21 cellular contexts compared by ENCODE assay signal in genomic region chr3:120129041-120129440, GRCh38.
"Had no signal": no experiment of that assay in that cellular context is flagged by ENCODE, and none has a peak within 500 bp of the region (broad histone marks: within the 10 kb centered on the region; RNA-seq: fewer than 3 reads in every experiment).

No MANE protein-coding gene starts in this region.

- H3K4me3 Mint-ChIP-seq: dendritic cell treated with granulocyte-macrophage colony-stimulating factor and Interleukin-4, amounts not matched to agents 40 ng/mL and 50 ng/mL, for 4 days; immature natural killer cell; natural killer cell treated with Interleukin-12 subunit alpha and Interleukin-12 subunit beta and Interleukin-15 and Interleukin-18, amount 100 ng/mL, for 72 hours; neural progenitor cell had no signal

- H3K9me3 ChIP-seq: esophagus squamous epithelium, gastroesophageal sphincter, left ventricle myocardium inferior, ovary, right atrium auricular region, sigmoid colon, stomach, thoracic aorta, transverse colon had no signal

- H3K9me3 Mint-ChIP-seq: dendritic cell treated with granulocyte-macrophage colony-stimulating factor and Interleukin-4, amounts not matched to agents 40 ng/mL and 50 ng/mL, for 4 days; immature natural killer cell; natural killer cell treated with Interleukin-12 subunit alpha and Interleukin-12 subunit beta and Interleukin-15 and Interleukin-18, amount 100 ng/mL, for 72 hours; neural progenitor cell had no signal

- DNase-seq: esophagus squamous epithelium; glutamatergic neuron; immature natural killer cell; kidney; left cardiac atrium; left ventricle myocardium inferior; mesenchymal stem cell; midbrain; nucleus accumbens; ovary; sigmoid colon; stimulated activated CD4-positive, alpha-beta T cell treated with anti-CD3 and anti-CD28 coated beads, Interleukin-12 subunit alpha, Interleukin-12 subunit beta, amount 100 ng/mL, for 4 hours; stimulated activated naive CD4-positive, alpha-beta T cell; stomach; transverse colon had no signal

- ATAC-seq: gastroesophageal sphincter; left cardiac atrium; natural killer cell treated with Interleukin-12 subunit alpha and Interleukin-12 subunit beta and Interleukin-15 and Interleukin-18, amount 100 ng/mL, for 72 hours had no signal

- H3K27ac Mint-ChIP-seq: dendritic cell treated with granulocyte-macrophage colony-stimulating factor and Interleukin-4, amounts not matched to agents 40 ng/mL and 50 ng/mL, for 4 days; immature natural killer cell; natural killer cell treated with Interleukin-12 subunit alpha and Interleukin-12 subunit beta and Interleukin-15 and Interleukin-18, amount 100 ng/mL, for 72 hours; neural progenitor cell had no signal

- H3K27me3 Mint-ChIP-seq: dendritic cell treated with granulocyte-macrophage colony-stimulating factor and Interleukin-4, amounts not matched to agents 40 ng/mL and 50 ng/mL, for 4 days had no signal

- H3K4me1 Mint-ChIP-seq: immature natural killer cell had no signal

- H3K36me3 Mint-ChIP-seq: immature natural killer cell; natural killer cell treated with Interleukin-12 subunit alpha and Interleukin-12 subunit beta and Interleukin-15 and Interleukin-18, amount 100 ng/mL, for 72 hours; neural progenitor cell had no signal
